ENCODE assay signal across 9 cellular contexts in the genomic region with DNA sequence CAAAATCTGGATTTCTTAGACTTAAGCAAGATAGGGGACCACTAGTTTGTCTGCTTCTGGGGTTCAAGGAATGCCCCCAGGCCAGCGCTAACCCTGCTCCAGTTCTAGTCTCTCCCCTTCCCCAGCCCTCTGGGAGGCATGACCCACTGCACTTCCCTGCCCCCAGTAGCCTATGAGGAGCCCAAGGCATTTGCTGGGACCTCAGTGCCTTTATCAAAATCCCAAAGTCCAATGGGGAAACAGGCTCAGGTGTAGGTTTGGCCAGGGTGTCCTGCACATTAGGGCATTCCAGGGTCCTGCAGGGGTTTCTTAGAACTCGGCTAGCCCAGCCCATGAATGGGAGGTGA. TPM values are rescaled to one million over a fixed set of nuclear protein-coding genes. Genes with fewer than 3 reads are reported as not detected.
A peak's percentile ranks its signal among the peaks of the same experiment; 100 is the strongest.
DNase-seq lines count a peak whose midpoint lies in the region; ATAC-seq and TF ChIP-seq lines count a peak whose summit lies in the region.
"Had no signal": no experiment of that assay in that cellular context is flagged by ENCODE, and none has a peak within 500 bp of the region (broad histone marks: within the 10 kb centered on the region; RNA-seq: fewer than 3 reads in every experiment).

No MANE protein-coding gene starts in this region.

- peak overlapping the region; percentile 99 for H3K27ac Mint-ChIP-seq in activated naive CD8-positive, alpha-beta T cell treated with anti-CD3 and anti-CD28 coated beads for 36 hours
- H3K27ac Mint-ChIP-seq in immature natural killer cell, result peak overlapping the region; percentile 88 to 99 (median 91)
- peak overlapping the region; percentile 91 for H3K27ac Mint-ChIP-seq in stimulated activated effector memory CD8-positive, alpha-beta T cell treated with anti-CD3 and anti-CD28 coated beads, Interleukin-12 subunit alpha, Interleukin-12 subunit beta, amount 100 ng/mL, for 72 hours

- peaks cover 60% of the 10 kb centered on the region for H3K4me1 Mint-ChIP-seq in activated naive CD8-positive, alpha-beta T cell treated with anti-CD3 and anti-CD28 coated beads for 36 hours
- H3K4me1 Mint-ChIP-seq in immature natural killer cell, result peaks cover 52 to 56% of the 10 kb centered on the region in 2 donors
- peaks cover 72% of the 10 kb centered on the region for H3K4me1 Mint-ChIP-seq in stimulated activated effector memory CD8-positive, alpha-beta T cell treated with anti-CD3 and anti-CD28 coated beads, Interleukin-12 subunit alpha, Interleukin-12 subunit beta, amount 100 ng/mL, for 72 hours

- H3K36me3 Mint-ChIP-seq in activated naive CD8-positive, alpha-beta T cell treated with anti-CD3 and anti-CD28 coated beads for 36 hours, result peaks cover 54% of the 10 kb centered on the region
- no peaks in the 10 kb centered on the region for H3K36me3 Mint-ChIP-seq in immature natural killer cell
- H3K36me3 Mint-ChIP-seq in stimulated activated effector memory CD8-positive, alpha-beta T cell treated with anti-CD3 and anti-CD28 coated beads, Interleukin-12 subunit alpha, Interleukin-12 subunit beta, amount 100 ng/mL, for 72 hours, result peaks cover 72% of the 10 kb centered on the region

- peak overlapping the region; percentile 59 for H3K4me3 ChIP-seq in HFF-Myc (replicated peaks; ENCODE audit: low read depth, low read length)

- no peak for ATAC-seq in stimulated activated effector memory CD8-positive, alpha-beta T cell treated with anti-CD3 and anti-CD28 coated beads, Interleukin-12 subunit alpha, Interleukin-12 subunit beta, amount 100 ng/mL, for 72 hours
- ATAC-seq in HG03108 (IDR thresholded peaks at IDR 0.05; ENCODE audit: unreplicated experiment) (no peak), HG03565 (IDR thresholded peaks at IDR 0.05; ENCODE audit: unreplicated experiment) (no peak)

- no peak for TF ChIP-seq CTCF in HFF-Myc (IDR thresholded peaks at IDR 0.05; ENCODE audit: low read depth, low read length, missing control alignments)

- no peaks in the 10 kb centered on the region for H3K27me3 Mint-ChIP-seq in activated naive CD8-positive, alpha-beta T cell treated with anti-CD3 and anti-CD28 coated beads for 36 hours
- peaks cover 5 to 15% (median 7%) of the 10 kb centered on the region in 3 donors for H3K27me3 Mint-ChIP-seq in immature natural killer cell (ENCODE audit: low read depth in 3 of 3)

- no peak for DNase-seq in HFF-Myc (ENCODE audit: extremely low read depth, low read depth)
- DNase-seq in activated naive CD8-positive, alpha-beta T cell treated with anti-CD3 and anti-CD28 coated beads for 36 hours, result no peak
- no peak for DNase-seq in immature natural killer cell
- peak in 1 of 2 donors; percentile 74 for DNase-seq in stimulated activated effector memory CD8-positive, alpha-beta T cell treated with anti-CD3 and anti-CD28 coated beads, Interleukin-12 subunit alpha, Interleukin-12 subunit beta, amount 100 ng/mL, for 72 hours (ENCODE audit: low spot score in 2 of 2)
- DNase-seq in NCI-H748 treated with DMSO at 0.1 percent for 48 hours (lab: John Stamatoyannopoulos, UW), result no peak
- DNase-seq in DMS153 treated with DMSO at 0.1 percent for 48 hours (lab: John Stamatoyannopoulos, UW; ENCODE audit: unreplicated experiment), result no peak
- DNase-seq: activated CD4-positive, alpha-beta T cell treated with anti-CD3 and anti-CD28 coated beads for 1 hour had no signal

- H3K9me3 Mint-ChIP-seq in activated naive CD8-positive, alpha-beta T cell treated with anti-CD3 and anti-CD28 coated beads for 36 hours, result no peaks in the 10 kb centered on the region
- no peaks in the 10 kb centered on the region for H3K9me3 Mint-ChIP-seq in immature natural killer cell
- no peaks in the 10 kb centered on the region for H3K9me3 Mint-ChIP-seq in stimulated activated effector memory CD8-positive, alpha-beta T cell treated with anti-CD3 and anti-CD28 coated beads, Interleukin-12 subunit alpha, Interleukin-12 subunit beta, amount 100 ng/mL, for 72 hours

- H3K4me3 Mint-ChIP-seq in activated naive CD8-positive, alpha-beta T cell treated with anti-CD3 and anti-CD28 coated beads for 36 hours, result peak overlapping the region; percentile 98
- H3K4me3 Mint-ChIP-seq in immature natural killer cell, result peak overlapping the region; percentile 92 to 97 (median 95)
- H3K4me3 Mint-ChIP-seq in stimulated activated effector memory CD8-positive, alpha-beta T cell treated with anti-CD3 and anti-CD28 coated beads, Interleukin-12 subunit alpha, Interleukin-12 subunit beta, amount 100 ng/mL, for 72 hours, result peak overlapping the region; percentile 100

RNA-seq across cellular contexts. Expression of gene IL4R, which starts 1.2 kb away (rescaled TPM):
- total RNA-seq in activated naive CD8-positive, alpha-beta T cell treated with anti-CD3 and anti-CD28 coated beads for 36 hours, result 100 to 1,000 TPM; 183 to 190 TPM
- 10 to 100 TPM; 15.7 to 38.7 (median 20.1) TPM for polyA plus RNA-seq in immature natural killer cell

RNA-seq across cellular contexts. Expression of gene NSMCE1, which starts 46.4 kb away (rescaled TPM):
- 100 to 1,000 TPM; 133 to 146 TPM for total RNA-seq in activated naive CD8-positive, alpha-beta T cell treated with anti-CD3 and anti-CD28 coated beads for 36 hours
- polyA plus RNA-seq in immature natural killer cell, result 100 to 1,000 TPM; 133 to 162 (median 148) TPM
